ENCODE assay signal across 8 cellular contexts in genomic region chr12:107760207-107760816, GRCh38. TPM values are rescaled to one million over a fixed set of nuclear protein-coding genes. Genes with fewer than 3 reads are reported as not detected.
A peak's percentile ranks its signal among the peaks of the same experiment; 100 is the strongest.
DNase-seq lines count a peak whose midpoint lies in the region; ATAC-seq and TF ChIP-seq lines count a peak whose summit lies in the region.

No MANE protein-coding gene starts in this region.

- TF ChIP-seq CTCF in BJ (IDR thresholded peaks at IDR 0.05; ENCODE audit: insufficient read depth, low read depth, low read length) (no peak), brain microvascular endothelial cell (IDR thresholded peaks at IDR 0.05; ENCODE audit: low read depth, low read length, missing control alignments) (no peak)

- H3K27ac ChIP-seq in SJSA1 (peak overlapping the region; percentile 53), brain microvascular endothelial cell (peak overlapping the region; percentile 82)

- DNase-seq in BJ (ENCODE audit: low read depth) (no peak), SJSA1 (ENCODE audit: low read depth in 1 of 2, low spot score in 2 of 2) (peak in 1 of 2 experiments; percentile 27), brain microvascular endothelial cell (no peak), kidney glomerular epithelial cell (lab: John Stamatoyannopoulos, UW) (peak; percentile 20), NCI-H510A treated with DMSO at 0.1 percent for 48 hours (lab: John Stamatoyannopoulos, UW) (no peak)
- DNase-seq in stimulated activated CD4-positive, alpha-beta T cell treated with anti-CD3 and anti-CD28 coated beads, Interleukin-2, amount 100 ng/mL, for 48 hours, result peak; percentile 11 to 19

- H3K4me1 ChIP-seq in SJSA1 (replicated peaks), result peaks cover 24% of the 10 kb centered on the region

- H3K27me3 ChIP-seq in BJ (ENCODE audit: control insufficient read depth, insufficient read depth, low read length) (no peaks in the 10 kb centered on the region), SJSA1 (replicated peaks) (peaks cover 6% of the 10 kb centered on the region), brain microvascular endothelial cell (replicated peaks) (no peaks in the 10 kb centered on the region)

- ATAC-seq in GM19328 (IDR thresholded peaks at IDR 0.05; ENCODE audit: unreplicated experiment), result peak; percentile 11
- peak; percentile 25 for ATAC-seq in HG03354 (IDR thresholded peaks at IDR 0.05; ENCODE audit: poor library complexity, severe bottlenecking, unreplicated experiment)

- H3K36me3 ChIP-seq in BJ (ENCODE audit: control insufficient read depth, insufficient read depth, low read length), result peaks cover 10% of the 10 kb centered on the region
- H3K36me3 ChIP-seq in SJSA1, result peaks cover 51% of the 10 kb centered on the region
- peaks cover 18% of the 10 kb centered on the region for H3K36me3 ChIP-seq in brain microvascular endothelial cell (replicated peaks)

- POLR2A ChIA-PET in BJ (lab: Charles Lee), result no interaction called here

- CTCF ChIA-PET in BJ (lab: Yijun Ruan, JAX), result no interaction called here

- in situ Hi-C loops in brain microvascular endothelial cell (cut with HindIII; ENCODE audit: low pct_ligation_motif_present, low sequenced_read_pairs), result no loop called here

- H3K9me3 ChIP-seq in SJSA1 (replicated peaks), result no peaks in the 10 kb centered on the region

- peak overlapping the region; percentile 91 for H3K4me3 ChIP-seq in BJ (ENCODE audit: low read depth, low read length)
- H3K4me3 ChIP-seq in SJSA1, result peak overlapping the region; percentile 89
- peak overlapping the region; percentile 88 for H3K4me3 ChIP-seq in brain microvascular endothelial cell (ENCODE audit: low read depth, low read length)

RNA-seq across cellular contexts. Expression of gene PRDM4, which starts 0.6 kb away (rescaled TPM):
- 21.6 and 22.7 TPM in 2 replicates for polyA plus RNA-seq in BJ (2011; rRNA removed)
- 28.3 and 33.2 TPM in 2 replicates for polyA minus RNA-seq in BJ (2011; rRNA and poly(A)+ RNA removed)
- total RNA-seq in SJSA1 (2014; rRNA removed; shearing (Covaris generic)), result 21.5 and 35.2 TPM in 2 replicates

RNA-seq across cellular contexts. Expression of gene ASCL4, which starts 14.2 kb away (rescaled TPM):
- polyA plus RNA-seq in BJ (2011; rRNA removed), result not detected in 2 replicates
- not detected in 2 replicates for polyA minus RNA-seq in BJ (2011; rRNA and poly(A)+ RNA removed)
- not detected in 2 replicates for total RNA-seq in SJSA1 (2014; rRNA removed; shearing (Covaris generic))

Comparison
In these comparisons a context has a peak if more than half of its experiments do, and no peak if none do; other contexts are left out.
1. DNase-seq: peak in kidney glomerular epithelial cell (single experiment) and stimulated activated CD4-positive, alpha-beta T cell treated with anti-CD3 and anti-CD28 coated beads, Interleukin-2, amount 100 ng/mL, for 48 hours (2 of 2); none in BJ (single experiment), brain microvascular endothelial cell (single experiment) and NCI-H510A treated with DMSO at 0.1 percent for 48 hours (single experiment).
2. Peak in every context shown above with its lines, with median percentiles within 50 percentile points of each other: H3K4me3 ChIP-seq.